13 cellular contexts compared by ENCODE assay signal in genomic region chr3:59456852-59457485, GRCh38.
A peak's percentile ranks its signal among the peaks of the same experiment; 100 is the strongest.
DNase-seq lines count a peak whose midpoint lies in the region; ATAC-seq and TF ChIP-seq lines count a peak whose summit lies in the region.
"Had no signal": no experiment of that assay in that cellular context is flagged by ENCODE, and none has a peak within 500 bp of the region (broad histone marks: within the 10 kb centered on the region; RNA-seq: fewer than 3 reads in every experiment).

No MANE protein-coding gene starts in this region.

- H3K27me3 Mint-ChIP-seq in stimulated activated naive CD8-positive, alpha-beta T cell treated with anti-CD3 and anti-CD28 coated beads, Interleukin-15, amount 100 ng/mL, for 72 hours, result no peaks in the 10 kb centered on the region
- H3K27me3 Mint-ChIP-seq: activated B cell treated with CpG ODN at 0.5 μM for 24 hours; naive thymus-derived CD8-positive, alpha-beta T cell had no signal

- TF ChIP-seq POLR2A in sigmoid colon (IDR thresholded peaks at IDR 0.05), result no peak

- H3K9me3 Mint-ChIP-seq in stimulated activated naive CD8-positive, alpha-beta T cell treated with anti-CD3 and anti-CD28 coated beads, Interleukin-15, amount 100 ng/mL, for 72 hours, result peaks cover 13 to 28% of the 10 kb centered on the region in 2 donors

- DNase-seq in stimulated activated CD4-positive, alpha-beta T cell treated with anti-CD3 and anti-CD28 coated beads, Interleukin-15, amount 100 ng/mL, for 24 hours, result peak; percentile 52
- no peak for DNase-seq in stimulated activated CD4-positive, alpha-beta T cell treated with anti-CD3 and anti-CD28 coated beads, Interleukin-12 subunit alpha, Interleukin-12 subunit beta, amount 100 ng/mL, for 4 hours
- DNase-seq in stimulated activated naive CD8-positive, alpha-beta T cell treated with anti-CD3 and anti-CD28 coated beads, Interleukin-15, amount 100 ng/mL, for 72 hours, result peak in 1 of 2 donors; percentile 30
- DNase-seq in activated gamma-delta T cell treated with Interleukin-2 at 50 U/mL for 16 hours, result no peak
- DNase-seq in sigmoid colon, result no peak
- no peak for DNase-seq in head of caudate nucleus
- DNase-seq: activated B cell treated with CpG ODN at 0.5 μM for 24 hours; hypothalamus; MG63; naive thymus-derived CD8-positive, alpha-beta T cell had no signal

- intact Hi-C loops in sigmoid colon (cut with DNase I) (no loop called here), head of caudate nucleus (cut with DNase I) (no loop called here)

- H3K4me1 ChIP-seq in sigmoid colon, result no peaks in the 10 kb centered on the region

- TF ChIP-seq EP300 in sigmoid colon (IDR thresholded peaks at IDR 0.05), result no peak

- H3K36me3 ChIP-seq in sigmoid colon, result no peaks in the 10 kb centered on the region
- H3K36me3 ChIP-seq: MG63 had no signal

- H3K4me1 Mint-ChIP-seq in stimulated activated naive CD8-positive, alpha-beta T cell treated with anti-CD3 and anti-CD28 coated beads, Interleukin-15, amount 100 ng/mL, for 72 hours, result peaks cover 27% of the 10 kb centered on the region
- H3K4me1 Mint-ChIP-seq: CD14-positive monocyte had no signal

- ATAC-seq in GM21786 (IDR thresholded peaks at IDR 0.05; ENCODE audit: unreplicated experiment) (peak; percentile 99), HG03439 (IDR thresholded peaks at IDR 0.05; ENCODE audit: unreplicated experiment) (peak; percentile 95)
- ATAC-seq in stimulated activated naive CD8-positive, alpha-beta T cell treated with anti-CD3 and anti-CD28 coated beads, Interleukin-15, amount 100 ng/mL, for 72 hours, result peak; percentile 95
- ATAC-seq: naive thymus-derived CD8-positive, alpha-beta T cell had no signal

- TF ChIP-seq CTCF in sigmoid colon (IDR thresholded peaks at IDR 0.05), result no peak

- WGBS in sigmoid colon, 2 donors, result 85 to 91% methylated on average over 7 of the region's 7 CpGs

- H3K9me3 ChIP-seq in sigmoid colon, result no peaks in the 10 kb centered on the region
- H3K9me3 ChIP-seq: MG63 had no signal

- H3K27ac ChIP-seq in sigmoid colon, result no peak overlapping the region

- no peak overlapping the region for H3K4me3 Mint-ChIP-seq in stimulated activated naive CD8-positive, alpha-beta T cell treated with anti-CD3 and anti-CD28 coated beads, Interleukin-15, amount 100 ng/mL, for 72 hours
- H3K4me3 Mint-ChIP-seq: activated B cell treated with CpG ODN at 0.5 μM for 24 hours; CD14-positive monocyte; naive thymus-derived CD8-positive, alpha-beta T cell had no signal

- H3K4me3 ChIP-seq in sigmoid colon, result no peak overlapping the region
- H3K4me3 ChIP-seq: MG63 had no signal

- no peak overlapping the region for H3K27ac Mint-ChIP-seq in stimulated activated naive CD8-positive, alpha-beta T cell treated with anti-CD3 and anti-CD28 coated beads, Interleukin-15, amount 100 ng/mL, for 72 hours
- H3K27ac Mint-ChIP-seq: activated B cell treated with CpG ODN at 0.5 μM for 24 hours, CD14-positive monocyte had no signal

- H3K27me3 ChIP-seq in sigmoid colon, result no peaks in the 10 kb centered on the region
- H3K27me3 ChIP-seq: MG63 had no signal
